ENCODE assay signal across 23 cellular contexts in the genomic region with DNA sequence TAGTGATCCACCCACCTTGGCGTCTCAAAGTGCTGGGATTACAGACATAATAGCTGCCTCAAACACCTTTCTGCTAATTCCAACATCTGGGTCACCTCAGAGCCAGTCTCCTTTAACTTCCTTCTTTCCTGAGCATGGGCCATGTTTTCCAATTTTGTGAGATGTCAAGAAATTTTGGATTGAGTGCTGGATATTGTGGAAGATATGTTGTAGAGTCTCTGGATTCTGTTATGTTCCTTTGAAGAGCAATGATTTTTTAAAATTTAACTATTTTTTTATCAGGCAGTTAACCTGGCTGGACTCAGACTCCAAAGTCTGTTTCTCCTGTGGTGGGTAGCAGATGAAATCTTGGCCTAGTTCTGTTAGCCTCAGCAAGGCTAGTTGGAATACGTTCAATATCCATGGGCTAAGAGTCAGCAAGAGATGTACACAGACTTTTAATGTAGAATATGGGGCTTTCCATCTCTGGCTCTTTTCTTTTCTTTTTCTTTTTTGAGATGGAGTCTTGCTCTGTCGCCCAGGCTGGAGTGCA. TPM values are rescaled to one million over a fixed set of nuclear protein-coding genes. Genes with fewer than 3 reads are reported as not detected.
"Had no signal": no experiment of that assay in that cellular context is flagged by ENCODE, and none has a peak within 500 bp of the region (broad histone marks: within the 10 kb centered on the region; RNA-seq: fewer than 3 reads in every experiment).

No MANE protein-coding gene starts in this region.

- H3K9me3 ChIP-seq: SK-N-SH had no signal

- DNase-seq: IMR-90, Kasumi-1, MM.1S, MV-4-11, NCI-H1048, NCI-H1105, NCI-H1417 treated with DMSO at 0.1 percent for 48 hours, NCI-H146, NCI-H1694 treated with DMSO at 0.1 percent for 48 hours, NCI-H1930, NCI-H2081, NCI-H2107, NCI-H2227 treated with DMSO at 0.1 percent for 48 hours, NCI-H524 treated with DMSO at 0.1 percent for 48 hours, NCI-H69, NCI-H774, SHP77, SK-N-SH, SW 1271, T-helper 1 cell had no signal

- H3K4me2 ChIP-seq: KMS-11, SK-N-SH had no signal

- H3K9ac ChIP-seq: KMS-11, SK-N-SH had no signal

- H3K27ac ChIP-seq: KMS-11, RWPE1 had no signal

RNA-seq across cellular contexts. Expression of gene CERS4, which starts 22.0 kb away (rescaled TPM):
- total RNA-seq: HT-29 had no signal
